In the genomic region with DNA sequence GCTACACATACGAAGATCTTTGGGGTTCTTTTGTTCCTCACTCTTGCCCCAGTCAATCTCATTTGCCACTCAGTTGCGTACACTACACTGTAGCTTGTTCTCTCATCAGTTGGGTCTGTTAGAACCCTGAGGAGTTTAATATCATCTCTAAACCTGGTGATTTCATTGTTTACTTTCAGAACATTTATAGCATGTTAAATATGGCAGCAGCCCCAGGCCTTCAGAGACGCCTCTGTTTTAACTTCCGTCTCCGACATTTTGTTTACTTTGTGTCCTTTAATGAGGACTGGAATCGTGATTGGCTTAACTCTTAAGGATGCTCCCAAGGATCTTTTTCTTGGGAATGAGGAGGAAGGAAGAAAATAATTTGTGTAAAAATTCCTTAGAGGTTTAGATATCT, we compare ENCODE assay signal across 13 cellular contexts.
"Had no signal": no experiment of that assay in that cellular context is flagged by ENCODE, and none has a peak within 500 bp of the region (broad histone marks: within the 10 kb centered on the region; RNA-seq: fewer than 3 reads in every experiment).

No MANE protein-coding gene starts in this region.

- H3K9me3 ChIP-seq: colonic mucosa, heart left ventricle, ovary had no signal

- H3K27me3 ChIP-seq: colonic mucosa, heart left ventricle, ovary had no signal

- H3K27ac ChIP-seq: colonic mucosa, heart left ventricle, ovary had no signal

- H3K4me3 ChIP-seq: colonic mucosa, heart left ventricle, ovary had no signal

- H3K4me1 ChIP-seq: colonic mucosa had no signal

- ATAC-seq: activated CD4-positive, CD25-positive, alpha-beta regulatory T cell treated with anti-CD3 and anti-CD28 coated beads, Interleukin-2, amount 50 U/mL, for 24 hours; heart left ventricle; left lobe of liver had no signal

- DNase-seq: activated CD4-positive, alpha-beta T cell treated with anti-CD3 and anti-CD28 coated beads, Interleukin-2, amount 50 U/mL, for 4 hours; activated effector memory CD4-positive, alpha-beta T cell treated with Interleukin-2 at 50 U/mL for 16 hours; activated T-cell treated with anti-CD3 and anti-CD28 coated beads, Interleukin-2, amount 50 U/mL, for 1 hour; caudate nucleus; colonic mucosa; effector CD4-positive, alpha-beta T cell; heart left ventricle; mesenchymal stem cell; ovary; stimulated activated CD4-positive, alpha-beta T cell treated with anti-CD3 and anti-CD28 coated beads, Interleukin-4, amount 100 ng/mL, for 1 hour; stimulated activated CD8-positive, alpha-beta memory T cell treated with anti-CD3 and anti-CD28 coated beads, Interleukin-4, amount 100 ng/mL, for 48 hours had no signal

- H3K36me3 ChIP-seq: colonic mucosa, heart left ventricle, ovary had no signal
